Comparison of ENCODE assay signal across 13 cellular contexts in the genomic region with DNA sequence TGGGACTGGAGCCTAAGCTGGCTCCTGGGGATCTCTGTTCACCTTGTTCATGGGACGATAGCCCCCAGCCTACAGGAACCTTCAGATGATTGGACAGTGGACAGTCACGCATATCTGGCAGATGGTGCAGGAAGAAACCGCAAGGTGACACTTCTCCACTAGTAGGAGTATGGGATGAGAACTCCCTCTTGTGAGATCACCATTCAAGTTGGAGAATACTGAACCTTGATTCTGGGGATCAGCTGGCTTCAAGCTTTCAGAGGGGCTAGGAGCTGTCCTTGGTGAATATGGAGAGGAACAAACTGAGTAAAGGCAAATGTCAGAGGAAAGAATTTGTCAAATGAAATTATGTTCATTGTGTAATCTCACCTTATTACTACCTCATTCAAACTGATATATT.
DNase-seq lines count a peak whose midpoint lies in the region; ATAC-seq and TF ChIP-seq lines count a peak whose summit lies in the region.
"Had no signal": no experiment of that assay in that cellular context is flagged by ENCODE, and none has a peak within 500 bp of the region (broad histone marks: within the 10 kb centered on the region; RNA-seq: fewer than 3 reads in every experiment).

No MANE protein-coding gene starts in this region.

- no peaks in the 10 kb centered on the region for H3K4me1 ChIP-seq in neural progenitor cell
- no peaks in the 10 kb centered on the region for H3K4me1 ChIP-seq in mucosa of descending colon (ENCODE audit: low read depth)
- H3K4me1 ChIP-seq: heart left ventricle, vagina had no signal

- H3K27me3 Mint-ChIP-seq in T-helper 1 cell treated with Interleukin-12 subunit alpha and Interleukin-12 subunit beta and Interleukin-4 antibody, amounts not matched to agents 30 μg/mL and 1 μg/mL, for 36 hours (ENCODE audit: low read depth), result no peaks in the 10 kb centered on the region
- no peaks in the 10 kb centered on the region for H3K27me3 Mint-ChIP-seq in activated T-helper 2 cell treated with anti-CD3 and anti-CD28 coated beads, Interferon-gamma antibody, Interleukin-2, Interleukin-4, amounts not matched to agents 10 μg/mL and 5 μg/mL and 100 μg/mL, durations not matched to agents 14 hours and 24 hours and 36 hours (ENCODE audit: low read depth)
- no peaks in the 10 kb centered on the region for H3K27me3 Mint-ChIP-seq in neural progenitor cell (ENCODE audit: insufficient read depth, low read depth)
- H3K27me3 Mint-ChIP-seq: activated B cell treated with CpG ODN at 0.5 μM for 24 hours had no signal

- H3K4me3 ChIP-seq in neural progenitor cell, result no peak overlapping the region
- no peak overlapping the region for H3K4me3 ChIP-seq in mucosa of descending colon
- H3K4me3 ChIP-seq: heart left ventricle, vagina had no signal

- H3K4me1 Mint-ChIP-seq in T-helper 1 cell treated with Interleukin-12 subunit alpha and Interleukin-12 subunit beta and Interleukin-4 antibody, amounts not matched to agents 30 μg/mL and 1 μg/mL, for 36 hours (ENCODE audit: low read depth), result peaks cover 30% of the 10 kb centered on the region
- peaks cover 32% of the 10 kb centered on the region for H3K4me1 Mint-ChIP-seq in activated T-helper 2 cell treated with anti-CD3 and anti-CD28 coated beads, Interferon-gamma antibody, Interleukin-2, Interleukin-4, amounts not matched to agents 10 μg/mL and 5 μg/mL and 100 μg/mL, durations not matched to agents 14 hours and 24 hours and 36 hours (ENCODE audit: low read depth)
- H3K4me1 Mint-ChIP-seq in neural progenitor cell, result no peaks in the 10 kb centered on the region

- H3K27ac Mint-ChIP-seq in T-helper 1 cell treated with Interleukin-12 subunit alpha and Interleukin-12 subunit beta and Interleukin-4 antibody, amounts not matched to agents 30 μg/mL and 1 μg/mL, for 36 hours, result peak overlapping the region; percentile 26
- no peak overlapping the region for H3K27ac Mint-ChIP-seq in activated T-helper 2 cell treated with anti-CD3 and anti-CD28 coated beads, Interferon-gamma antibody, Interleukin-2, Interleukin-4, amounts not matched to agents 10 μg/mL and 5 μg/mL and 100 μg/mL, durations not matched to agents 14 hours and 24 hours and 36 hours
- H3K27ac Mint-ChIP-seq in neural progenitor cell, result no peak overlapping the region
- H3K27ac Mint-ChIP-seq: activated B cell treated with CpG ODN at 0.5 μM for 24 hours had no signal

- no peaks in the 10 kb centered on the region for H3K79me2 ChIP-seq in neural progenitor cell (ENCODE audit: low read depth)

- H2AFZ ChIP-seq in neural progenitor cell (replicated peaks), result no peak overlapping the region

- peak overlapping the region; percentile 45 for H3K4me3 Mint-ChIP-seq in T-helper 1 cell treated with Interleukin-12 subunit alpha and Interleukin-12 subunit beta and Interleukin-4 antibody, amounts not matched to agents 30 μg/mL and 1 μg/mL, for 36 hours
- H3K4me3 Mint-ChIP-seq in activated T-helper 2 cell treated with anti-CD3 and anti-CD28 coated beads, Interferon-gamma antibody, Interleukin-2, Interleukin-4, amounts not matched to agents 10 μg/mL and 5 μg/mL and 100 μg/mL, durations not matched to agents 14 hours and 24 hours and 36 hours (ENCODE audit: low read depth), result peak overlapping the region; percentile 19
- H3K4me3 Mint-ChIP-seq in neural progenitor cell, result no peak overlapping the region
- H3K4me3 Mint-ChIP-seq: activated B cell treated with CpG ODN at 0.5 μM for 24 hours had no signal

- intact Hi-C loops in activated T-helper 2 cell treated with anti-CD3 and anti-CD28 coated beads, Interferon-gamma antibody, Interleukin-2, Interleukin-4, amounts not matched to agents 10 μg/mL and 5 μg/mL and 100 μg/mL, durations not matched to agents 14 hours and 24 hours and 36 hours (cut with micrococcal nuclease), result loop anchor here (5.0 kb wide), 2 partner anchors 203 to 227 kb away; a partner anchor contains a TSS
- intact Hi-C loops in left cardiac atrium (cut with DNase I), result no loop called here
- intact Hi-C loops in mucosa of descending colon (cut with DNase I, micrococcal nuclease), result no loop called here

- no peak overlapping the region for H3K9ac ChIP-seq in neural progenitor cell

- no peak for ATAC-seq in left cardiac atrium
- no peak for ATAC-seq in mucosa of descending colon
- ATAC-seq: heart left ventricle had no signal

- TF ChIP-seq CTCF in neural progenitor cell (IDR thresholded peaks at IDR 0.05) (no peak), mucosa of descending colon (IDR thresholded peaks at IDR 0.05) (no peak)

- H3K27me3 ChIP-seq in neural progenitor cell, result no peaks in the 10 kb centered on the region
- H3K27me3 ChIP-seq: heart left ventricle, vagina had no signal

- H3K4me2 ChIP-seq in neural progenitor cell, result no peak overlapping the region

- H3K36me3 ChIP-seq in neural progenitor cell (no peaks in the 10 kb centered on the region), mucosa of descending colon (ENCODE audit: low read depth) (no peaks in the 10 kb centered on the region)
- H3K36me3 ChIP-seq: heart left ventricle, vagina had no signal

- no peaks in the 10 kb centered on the region for H3F3A ChIP-seq in neural progenitor cell (ENCODE audit: low read depth)

- H3K9me3 ChIP-seq in neural progenitor cell (ENCODE audit: low read depth) (no peaks in the 10 kb centered on the region), mucosa of descending colon (no peaks in the 10 kb centered on the region)
- H3K9me3 ChIP-seq: heart left ventricle, vagina had no signal

- no peaks in the 10 kb centered on the region for H4K20me1 ChIP-seq in neural progenitor cell (ENCODE audit: low read depth)

- H3K27ac ChIP-seq in neural progenitor cell, result no peak overlapping the region
- H3K27ac ChIP-seq: heart left ventricle, vagina had no signal

- DNase-seq in T-helper 1 cell, result no peak
- DNase-seq in HT1080 (ENCODE audit: low read depth), result peak; percentile 8
- DNase-seq in activated T-helper 2 cell treated with anti-CD3 and anti-CD28 coated beads, Interferon-gamma antibody, Interleukin-2, Interleukin-4, amounts not matched to agents 10 μg/mL and 5 μg/mL and 100 μg/mL, durations not matched to agents 14 hours and 24 hours and 36 hours (ENCODE audit: low spot score), result no peak
- DNase-seq in neural progenitor cell (ENCODE audit: low spot score), result peak; percentile 12
- DNase-seq in mucosa of gallbladder (ENCODE audit: low spot score), result no peak
- DNase-seq in left cardiac atrium, result no peak
- DNase-seq in mucosa of descending colon, result no peak
- DNase-seq: activated B cell treated with CpG ODN at 0.5 μM for 24 hours; effector CD4-positive, alpha-beta T cell; heart left ventricle; NCI-H1694 treated with DMSO at 0.1 percent for 48 hours had no signal

- H3K36me3 Mint-ChIP-seq in T-helper 1 cell treated with Interleukin-12 subunit alpha and Interleukin-12 subunit beta and Interleukin-4 antibody, amounts not matched to agents 30 μg/mL and 1 μg/mL, for 36 hours (ENCODE audit: low read depth), result peaks cover 3% of the 10 kb centered on the region
- H3K36me3 Mint-ChIP-seq in activated T-helper 2 cell treated with anti-CD3 and anti-CD28 coated beads, Interferon-gamma antibody, Interleukin-2, Interleukin-4, amounts not matched to agents 10 μg/mL and 5 μg/mL and 100 μg/mL, durations not matched to agents 14 hours and 24 hours and 36 hours (ENCODE audit: low read depth), result peaks cover 8% of the 10 kb centered on the region
- peaks cover 9% of the 10 kb centered on the region for H3K36me3 Mint-ChIP-seq in neural progenitor cell

- no peaks in the 10 kb centered on the region for H3K9me3 Mint-ChIP-seq in T-helper 1 cell treated with Interleukin-12 subunit alpha and Interleukin-12 subunit beta and Interleukin-4 antibody, amounts not matched to agents 30 μg/mL and 1 μg/mL, for 36 hours
- H3K9me3 Mint-ChIP-seq in activated T-helper 2 cell treated with anti-CD3 and anti-CD28 coated beads, Interferon-gamma antibody, Interleukin-2, Interleukin-4, amounts not matched to agents 10 μg/mL and 5 μg/mL and 100 μg/mL, durations not matched to agents 14 hours and 24 hours and 36 hours, result no peaks in the 10 kb centered on the region
- no peaks in the 10 kb centered on the region for H3K9me3 Mint-ChIP-seq in neural progenitor cell
- H3K9me3 Mint-ChIP-seq: activated B cell treated with CpG ODN at 0.5 μM for 24 hours had no signal

Comparison
In these comparisons a context has a peak if more than half of its experiments do, and no peak if none do; other contexts are left out.
1. DNase-seq: peak in HT1080 (single experiment) and neural progenitor cell (single experiment); none in T-helper 1 cell (0 of 5), activated T-helper 2 cell treated with anti-CD3 and anti-CD28 coated beads, Interferon-gamma antibody, Interleukin-2, Interleukin-4, amounts not matched to agents 10 μg/mL and 5 μg/mL and 100 μg/mL, durations not matched to agents 14 hours and 24 hours and 36 hours (single experiment), mucosa of gallbladder (single experiment), left cardiac atrium (single experiment) and mucosa of descending colon (0 of 3).